ENCODE assay signal across 8 cellular contexts in genomic region chr19:45817725-45818301, GRCh38. TPM values are rescaled to one million over a fixed set of nuclear protein-coding genes. Genes with fewer than 3 reads are reported as not detected.
DNase-seq lines count a peak whose midpoint lies in the region; ATAC-seq and TF ChIP-seq lines count a peak whose summit lies in the region.
"Had no signal": no experiment of that assay in that cellular context is flagged by ENCODE, and none has a peak within 500 bp of the region (broad histone marks: within the 10 kb centered on the region; RNA-seq: fewer than 3 reads in every experiment).

No MANE protein-coding gene starts in this region.

- H3K4me1 ChIP-seq in GM23338 (ENCODE audit: insufficient read depth) (peaks cover 39% of the 10 kb centered on the region), OCI-LY1 (ENCODE audit: insufficient read depth, low read length, severe bottlenecking) (peaks cover 11% of the 10 kb centered on the region)

- no peaks in the 10 kb centered on the region for H3K9me3 Mint-ChIP-seq in GM23338

- H2AFZ ChIP-seq in GM23338 (no peak overlapping the region), OCI-LY1 (ENCODE audit: low read length) (no peak overlapping the region)

- intact Hi-C loops in left colon (cut with DNase I, micrococcal nuclease) = no loop called here

- no peaks in the 10 kb centered on the region for H3K9me3 ChIP-seq in OCI-LY1 (ENCODE audit: low read length)

- no peak overlapping the region; the same call in 1 of the 2 replicates for H3K27ac Mint-ChIP-seq in GM23338

- H3K79me2 ChIP-seq in GM23338 (replicated peaks; ENCODE audit: insufficient read depth) (no peaks in the 10 kb centered on the region), OCI-LY1 (ENCODE audit: insufficient read depth, low read length) (no peaks in the 10 kb centered on the region)

- peak; percentile 6 for ATAC-seq in GM23338
- peak; percentile 15 for ATAC-seq in left colon
- ATAC-seq in HG02840 (IDR thresholded peaks at IDR 0.05; ENCODE audit: low FRiP score, unreplicated experiment) = no peak

- H3K36me3 ChIP-seq in GM23338 (ENCODE audit: insufficient read depth) (no peaks in the 10 kb centered on the region; the same call in 1 of the 2 replicates), OCI-LY1 (ENCODE audit: insufficient read depth, low read length) (peaks cover 35% of the 10 kb centered on the region)

- no peak overlapping the region; the same call in 1 of the 2 replicates for H3K9ac ChIP-seq in OCI-LY1 (ENCODE audit: low read length)

- H3K4me2 ChIP-seq in GM23338 (peak overlapping the region; percentile 72), OCI-LY1 (ENCODE audit: low read length) (peak overlapping the region; percentile 25; the same call in 1 of the 2 replicates)

- H3F3A ChIP-seq in GM23338 (replicated peaks; ENCODE audit: low read depth) (peaks cover 37% of the 10 kb centered on the region; the same call in 1 of the 2 replicates), OCI-LY1 (ENCODE audit: insufficient read depth, low read length) (no peaks in the 10 kb centered on the region)

- H3K36me3 Mint-ChIP-seq in GM23338 (ENCODE audit: low read depth) = peaks cover 31% of the 10 kb centered on the region

- H3K4me3 ChIP-seq in GM23338 = peak overlapping the region; percentile 35
- H3K4me3 ChIP-seq in OCI-LY1 (ENCODE audit: low read depth, low read length, poor library complexity, severe bottlenecking) = no peak overlapping the region
- H3K4me3 ChIP-seq in coronary artery = no peak overlapping the region

- H3K27ac ChIP-seq in GM23338 (ENCODE audit: low read depth) = peak overlapping the region; percentile 87
- peak overlapping the region; percentile 63 for H3K27ac ChIP-seq in OCI-LY1 (ENCODE audit: low read depth, low read length, poor library complexity, severe bottlenecking)
- H3K27ac ChIP-seq in coronary artery = no peak overlapping the region

- no peak for TF ChIP-seq CTCF in GM23338 (conservative IDR thresholded peaks at IDR 0.05; ENCODE audit: low read depth in 2 of 2)
- no peak for TF ChIP-seq CTCF in OCI-LY1 (IDR thresholded peaks at IDR 0.05; ENCODE audit: low read length)
- TF ChIP-seq CTCF in coronary artery (IDR thresholded peaks at IDR 0.05) = no peak

- H3K4me1 Mint-ChIP-seq in GM23338 = peaks cover 43% of the 10 kb centered on the region

- no peaks in the 10 kb centered on the region; the same call in 1 of the 2 replicates for H4K20me1 ChIP-seq in GM23338 (replicated peaks; ENCODE audit: insufficient read depth)
- H4K20me1 ChIP-seq in OCI-LY1 (ENCODE audit: insufficient read depth, low read length) = no peaks in the 10 kb centered on the region

- H3K9me2 ChIP-seq in GM23338 (ENCODE audit: insufficient read depth) = no peaks in the 10 kb centered on the region
- no peaks in the 10 kb centered on the region for H3K9me2 ChIP-seq in OCI-LY1 (ENCODE audit: low read depth, low read length)

- H3K4me3 Mint-ChIP-seq in GM23338 = peak overlapping the region; percentile 87; the same call in 2 of the 3 replicates

- H3K27me3 ChIP-seq in GM23338 (ENCODE audit: insufficient read depth) = no peaks in the 10 kb centered on the region
- H3K27me3 ChIP-seq in OCI-LY1 (ENCODE audit: insufficient read depth, low read length) = no peaks in the 10 kb centered on the region

- peaks cover 26% of the 10 kb centered on the region for H3K27me3 Mint-ChIP-seq in GM23338 (ENCODE audit: insufficient read depth, low read depth, poor library complexity)

- DNase-seq in GM23338 (ENCODE audit: low spot score) = peak; percentile 59
- DNase-seq in left colon = no peak
- DNase-seq in coronary artery (ENCODE audit: low spot score) = no peak
- DNase-seq in stimulated activated CD4-positive, alpha-beta T cell treated with anti-CD3 and anti-CD28 coated beads, Interleukin-1b, Interleukin-23, amount 100 ng/mL, for 48 hours = no peak

TF ChIP-seq in GM23338, 12 proteins besides CTCF, POLR2A, EP300 and RAD21 (continues in another document):
- TF ChIP-seq JUNB (IDR thresholded peaks at IDR 0.05; ENCODE audit: unreplicated experiment) = no peak
- no peak for TF ChIP-seq ZNF462 (CRISPR knock-in tag; IDR thresholded peaks at IDR 0.05)
- TF ChIP-seq CREB1 (CRISPR knock-in tag; IDR thresholded peaks at IDR 0.05; ENCODE audit: low read depth) = no peak
- TF ChIP-seq EZH2phosphoT487 (IDR thresholded peaks at IDR 0.05; ENCODE audit: unreplicated experiment) = no peak
- no peak for TF ChIP-seq EZH2 (IDR thresholded peaks at IDR 0.05; ENCODE audit: low read depth, unreplicated experiment)
- TF ChIP-seq ZNF331 (CRISPR knock-in tag; IDR thresholded peaks at IDR 0.05; ENCODE audit: low read depth) = no peak
- TF ChIP-seq POLR2AphosphoS5 (IDR thresholded peaks at IDR 0.05; ENCODE audit: low read depth) = no peak

RNA-seq across cellular contexts. Expression of gene RSPH6A, which starts 2.7 kb away (rescaled TPM):
- 0.21 and 0.23 TPM in 2 replicates for total RNA-seq in GM23338 (2014; rRNA removed; shearing (Covaris generic))
- polyA plus RNA-seq in GM23338 (2016; fragmentation: Nextera tagmentation; extraction: Ambion mirVana) = 0.11 TPM in 1 of 2 replicates, not detected in the other
- under 1 TPM; 0.14 to 0.27 TPM for total RNA-seq in left colon
- total RNA-seq: mesenteric fat pad had no signal

RNA-seq across cellular contexts. Expression of gene DMWD, which starts 25.2 kb away (rescaled TPM):
- total RNA-seq in GM23338 (2014; rRNA removed; shearing (Covaris generic)) = 33.1 and 45.6 TPM in 2 replicates
- polyA plus RNA-seq in GM23338 (2016; fragmentation: Nextera tagmentation; extraction: Ambion mirVana) = 11.8 and 12.1 TPM in 2 replicates
- 10 to 100 TPM; 29.7 to 38.7 TPM for total RNA-seq in left colon

RNA-seq across cellular contexts. Expression of gene DMPK, which starts 35.5 kb away (rescaled TPM):
- total RNA-seq in GM23338 (2014; rRNA removed; shearing (Covaris generic)) = 18.9 and 24.0 TPM in 2 replicates
- 9.2 and 9.8 TPM in 2 replicates for polyA plus RNA-seq in GM23338 (2016; fragmentation: Nextera tagmentation; extraction: Ambion mirVana)
- total RNA-seq in left colon = 10 to 100 TPM; 28.4 to 38.2 TPM

RNA-seq across cellular contexts. Expression of gene SYMPK, which starts 45.1 kb away (rescaled TPM):
- total RNA-seq in GM23338 (2014; rRNA removed; shearing (Covaris generic)) = 64.0 and 82.1 TPM in 2 replicates
- 33.9 and 36.8 TPM in 2 replicates for polyA plus RNA-seq in GM23338 (2016; fragmentation: Nextera tagmentation; extraction: Ambion mirVana)
- total RNA-seq in left colon = 10 to 100 TPM; 53.8 to 62.7 TPM

RNA-seq across cellular contexts. Expression of gene FOXA3, which starts 46.3 kb away (rescaled TPM):
- total RNA-seq in GM23338 (2014; rRNA removed; shearing (Covaris generic)) = 15.1 and 17.5 TPM in 2 replicates
- 11.1 and 11.7 TPM in 2 replicates for polyA plus RNA-seq in GM23338 (2016; fragmentation: Nextera tagmentation; extraction: Ambion mirVana)
- 10 to 100 TPM; 31.5 to 53.7 TPM for total RNA-seq in left colon
- total RNA-seq: LHCN-M2, mesenteric fat pad had no signal

Comparison
In these comparisons a context has a peak if more than half of its experiments do, and no peak if none do; other contexts are left out.
1. H3K27ac ChIP-seq: peak in GM23338 (single experiment) and OCI-LY1 (single experiment); none in coronary artery (0 of 2).